Comparison of ENCODE assay signal across 18 cellular contexts in the genomic region with DNA sequence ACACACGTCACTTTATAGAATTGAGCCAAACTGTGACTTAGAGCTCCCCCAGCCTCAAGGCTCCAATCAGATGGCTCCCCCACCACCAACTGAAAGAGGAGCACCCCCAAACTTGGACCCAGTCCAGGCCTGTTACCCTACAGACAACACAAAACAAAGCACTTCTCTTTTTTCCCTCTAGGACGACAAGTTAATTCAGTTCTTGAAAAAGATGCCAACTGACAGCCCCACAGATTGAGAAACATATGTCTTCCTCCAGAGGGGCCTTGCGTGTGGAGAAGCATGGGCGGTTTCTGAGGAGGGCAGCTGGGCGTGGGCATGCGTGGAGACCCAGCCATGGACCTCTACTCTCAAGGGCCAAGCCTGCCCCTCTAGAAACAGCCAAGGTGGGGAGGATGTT.
"Had no signal": no experiment of that assay in that cellular context is flagged by ENCODE, and none has a peak within 500 bp of the region (broad histone marks: within the 10 kb centered on the region; RNA-seq: fewer than 3 reads in every experiment).

No MANE protein-coding gene starts in this region.

- H3K27ac ChIP-seq: cardiac muscle cell, psoas muscle, right lobe of liver, spleen had no signal

- H3K9me3 ChIP-seq: psoas muscle, right lobe of liver had no signal

- H3K36me3 ChIP-seq: cardiac muscle cell, right lobe of liver, spleen had no signal

- H3K4me3 ChIP-seq: cardiac muscle cell, psoas muscle, right lobe of liver, spleen had no signal

- H3K27me3 ChIP-seq: cardiac muscle cell, right lobe of liver, spleen had no signal

- FAIRE-seq: colon, endothelial cell of umbilical vein, islet of Langerhans, TTC549 had no signal

- H3K4me1 ChIP-seq: psoas muscle, spleen had no signal

- DNase-seq: activated CD4-positive, alpha-beta T cell treated with anti-CD3 and anti-CD28 coated beads, Interleukin-2, amount 50 U/mL, for 1 hour; activated naive CD4-positive, alpha-beta T cell treated with anti-CD3 and anti-CD28 coated beads, Interleukin-2, amount 10 ng/mL, durations not matched to agents 7 days and 5 days; activated T-cell treated with anti-CD3 and anti-CD28 coated beads for 4 hours; foreskin melanocyte; occipital lobe; psoas muscle; right lobe of liver; spleen; stimulated activated CD4-positive, alpha-beta T cell treated with anti-CD3 and anti-CD28 coated beads, Interleukin-1b, Interleukin-23, amount 100 ng/mL, for 48 hours; stimulated activated naive CD4-positive, alpha-beta T cell; trophoblast cell had no signal

- ATAC-seq: activated T-helper 17 cell treated with anti-CD3 and anti-CD28 coated beads, Interleukin-2, amount 50 U/mL, for 72 hours; natural killer cell treated with Interleukin-12 subunit alpha and Interleukin-12 subunit beta and Interleukin-15 and Interleukin-18, amount 100 ng/mL, for 72 hours; psoas muscle; right lobe of liver had no signal
